9 cellular contexts compared by ENCODE assay signal in genomic region chr21:16194851-16195251, GRCh38.
DNase-seq lines count a peak whose midpoint lies in the region; ATAC-seq and TF ChIP-seq lines count a peak whose summit lies in the region.
"Had no signal": no experiment of that assay in that cellular context is flagged by ENCODE, and none has a peak within 500 bp of the region (broad histone marks: within the 10 kb centered on the region; RNA-seq: fewer than 3 reads in every experiment).

No MANE protein-coding gene starts in this region.

- H3K36me3 ChIP-seq in BJ (ENCODE audit: control insufficient read depth, insufficient read depth, low read length): no peaks in the 10 kb centered on the region
- H3K36me3 ChIP-seq in HUES64 (ENCODE audit: insufficient read depth, low read length): no peaks in the 10 kb centered on the region

- H3K9ac ChIP-seq in HUES64 (ENCODE audit: low read depth, low read length): peak overlapping the region; percentile 57; the same call in 1 of the 2 replicates

- CTCF ChIA-PET in BJ (lab: Yijun Ruan, JAX): interaction anchor here (1.5 kb wide), 1 partner anchor 108 kb away, joined by 4 read pairs; no protein-coding TSS in a partner anchor

- peaks cover 28% of the 10 kb centered on the region for H3K4me1 ChIP-seq in HUES64 (ENCODE audit: insufficient read depth, low read length)

- H3K4me3 ChIP-seq in BJ (ENCODE audit: low read depth, low read length) (peak overlapping the region; percentile 37), HUES64 (ENCODE audit: low read length) (peak overlapping the region; percentile 27; the same call in 1 of the 2 replicates), epithelial cell of esophagus (ENCODE audit: low read length) (peak overlapping the region; percentile 53)

- H3K27me3 ChIP-seq in BJ (ENCODE audit: control insufficient read depth, insufficient read depth, low read length) (no peaks in the 10 kb centered on the region), HUES64 (ENCODE audit: insufficient read depth, low read length) (no peaks in the 10 kb centered on the region)

- TF ChIP-seq CTCF in BJ (IDR thresholded peaks at IDR 0.05; ENCODE audit: insufficient read depth, low read depth, low read length): no peak
- no peak for TF ChIP-seq CTCF in epithelial cell of esophagus (IDR thresholded peaks at IDR 0.05; ENCODE audit: insufficient read depth, low read depth, low read length, missing control alignments)
- no peak for TF ChIP-seq CTCF in nephron progenitor cell (IDR thresholded peaks at IDR 0.05)
- no peak for TF ChIP-seq CTCF in GM13977 (IDR thresholded peaks at IDR 0.05; ENCODE audit: extremely low read depth, insufficient read depth, missing control alignments)

- H3K27me3 Mint-ChIP-seq in nephron progenitor cell (ENCODE audit: low read depth, poor library complexity): peaks cover 3% of the 10 kb centered on the region

- no peak for ATAC-seq in HG03039 (IDR thresholded peaks at IDR 0.05; ENCODE audit: unreplicated experiment)

- DNase-seq in BJ (ENCODE audit: low read depth) (no peak), epithelial cell of esophagus (ENCODE audit: low read depth) (peak; percentile 23), nephron progenitor cell (no peak), GM13977 (ENCODE audit: low spot score) (no peak), NCI-H1105 (lab: John Stamatoyannopoulos, UW) (no peak), NCI-H2107 treated with DMSO at 0.1 percent for 48 hours (lab: John Stamatoyannopoulos, UW; ENCODE audit: unreplicated experiment) (no peak)

- H3K27ac ChIP-seq in HUES64 (ENCODE audit: low read depth, low read length): peak overlapping the region; percentile 32

- peaks cover 68% of the 10 kb centered on the region for H3K4me1 Mint-ChIP-seq in nephron progenitor cell

- H3K27ac Mint-ChIP-seq in nephron progenitor cell: peak overlapping the region; percentile 100
- H3K27ac Mint-ChIP-seq: memory B cell had no signal

- 86% methylated on average over 6 of the region's 6 CpGs for WGBS in HUES64

- peaks cover 25% of the 10 kb centered on the region for H3K36me3 Mint-ChIP-seq in nephron progenitor cell (ENCODE audit: low read depth)
- H3K36me3 Mint-ChIP-seq: memory B cell had no signal

- H3K9me3 ChIP-seq in HUES64 (ENCODE audit: insufficient read depth, low read depth, low read length): no peaks in the 10 kb centered on the region

- H3K9me3 Mint-ChIP-seq in nephron progenitor cell: peaks cover 30% of the 10 kb centered on the region

- peak overlapping the region; percentile 83 for H3K4me3 Mint-ChIP-seq in nephron progenitor cell

- POLR2A ChIA-PET in BJ (lab: Charles Lee): interaction anchor here (0.7 kb wide), 1 partner anchor 119 kb away, joined by 5 read pairs; no protein-coding TSS in a partner anchor

- in situ Hi-C loops in GM13977 (cut with MboI; ENCODE audit: low pct_unique_long_range_greater_than_20kb, low sequenced_read_pairs, unreplicated experiment): no loop called here
